In genomic region chr15:63244399-63244798, GRCh38 we compare ENCODE assay signal across 11 cellular contexts. TPM values are rescaled to one million over a fixed set of nuclear protein-coding genes. Genes with fewer than 3 reads are reported as not detected.
DNase-seq lines count a peak whose midpoint lies in the region; ATAC-seq and TF ChIP-seq lines count a peak whose summit lies in the region.
"Had no signal": no experiment of that assay in that cellular context is flagged by ENCODE, and none has a peak within 500 bp of the region (broad histone marks: within the 10 kb centered on the region; RNA-seq: fewer than 3 reads in every experiment).

No MANE protein-coding gene starts in this region.

- CTCF ChIA-PET in CD4-positive, alpha-beta memory T cell (lab: Charles Lee; ENCODE audit: partially characterized antibody) = interaction anchor here (0.5 to 2.8 kb wide), 3 partner anchors 12 to 197 kb away, joined by 3 to 10 read pairs (median 3); no protein-coding TSS in a partner anchor
- CTCF ChIA-PET in activated B cell treated with CpG ODN at 0.5 μM for 24 hours (lab: Charles Lee) = interaction anchor here (1.6 kb wide), 1 partner anchor 11 kb away, joined by 10 read pairs; no protein-coding TSS in a partner anchor

- ATAC-seq in activated B cell treated with CpG ODN at 0.5 μM for 24 hours (ENCODE audit: low read depth) (no peak), HG03432 (IDR thresholded peaks at IDR 0.05; ENCODE audit: unreplicated experiment) (no peak)

- H3K36me3 ChIP-seq in CD4-positive, alpha-beta memory T cell (ENCODE audit: insufficient read depth, low read length) = peaks cover 17% of the 10 kb centered on the region
- H3K36me3 ChIP-seq in esophagus squamous epithelium = peaks cover 0 to 5% (median 0%) of the 10 kb centered on the region in 3 donors
- peaks cover 16% of the 10 kb centered on the region for H3K36me3 ChIP-seq in osteoblast (ENCODE audit: insufficient read depth, low read length)

- TF ChIP-seq POLR2A in esophagus squamous epithelium (IDR thresholded peaks at IDR 0.05) = no peak

- no peaks in the 10 kb centered on the region for H3K9me3 ChIP-seq in CD4-positive, alpha-beta memory T cell (ENCODE audit: control insufficient read depth in 1 of 2, low read length in 2 of 2)
- H3K9me3 ChIP-seq in esophagus squamous epithelium (no peaks in the 10 kb centered on the region), osteoblast (ENCODE audit: low read depth, low read length) (no peaks in the 10 kb centered on the region)
- H3K9me3 ChIP-seq: testis had no signal

- DNase-seq in CD4-positive, alpha-beta memory T cell = no peak
- no peak for DNase-seq in activated B cell treated with CpG ODN at 0.5 μM for 24 hours
- DNase-seq in esophagus squamous epithelium (lab: John Stamatoyannopoulos, UW) = no peak
- no peak for DNase-seq in osteoblast (ENCODE audit: insufficient read length, low spot score, missing footprints)
- no peak for DNase-seq in NOMO-1 (lab: John Stamatoyannopoulos, UW; ENCODE audit: unreplicated experiment in 2 of 2)
- DNase-seq in stimulated activated CD4-positive, alpha-beta T cell treated with anti-CD3 and anti-CD28 coated beads, Interleukin-2, amount 100 ng/mL, for 48 hours = no peak
- DNase-seq in DMS79 treated with DMSO at 0.1 percent for 48 hours (lab: John Stamatoyannopoulos, UW) = no peak
- DNase-seq: NCI-H446 treated with DMSO at 0.1 percent for 48 hours; stimulated activated CD4-positive, alpha-beta T cell treated with anti-CD3 and anti-CD28 coated beads, Interleukin-12 subunit alpha, Interleukin-12 subunit beta, amount 100 ng/mL, for 4 hours; testis had no signal

- peaks cover 36% of the 10 kb centered on the region for H3K79me2 ChIP-seq in osteoblast (ENCODE audit: insufficient read depth, low read length)

- H4K20me1 ChIP-seq in osteoblast (ENCODE audit: insufficient read depth, low read length) = no peaks in the 10 kb centered on the region

- peaks cover 48 to 54% of the 10 kb centered on the region in 2 donors for H3K36me3 Mint-ChIP-seq in CD4-positive, alpha-beta memory T cell
- peaks cover 66% of the 10 kb centered on the region for H3K36me3 Mint-ChIP-seq in activated B cell treated with CpG ODN at 0.5 μM for 24 hours (ENCODE audit: low read depth)

- peak overlapping the region; percentile 32 to 94 (median 82) for H3K27ac Mint-ChIP-seq in CD4-positive, alpha-beta memory T cell
- H3K27ac Mint-ChIP-seq in activated B cell treated with CpG ODN at 0.5 μM for 24 hours = peak overlapping the region; percentile 46

- peak overlapping the region in 2 of 8 donors; percentile 50 to 54 for H3K4me3 Mint-ChIP-seq in CD4-positive, alpha-beta memory T cell
- H3K4me3 Mint-ChIP-seq in activated B cell treated with CpG ODN at 0.5 μM for 24 hours = no peak overlapping the region

- 26 to 29% methylated on average over 4 of the region's 4 CpGs for WGBS in esophagus squamous epithelium, 2 donors

- no peak for TF ChIP-seq CTCF in activated B cell treated with CpG ODN at 0.5 μM for 24 hours (IDR thresholded peaks at IDR 0.05)
- no peak for TF ChIP-seq CTCF in esophagus squamous epithelium (IDR thresholded peaks at IDR 0.05)
- TF ChIP-seq CTCF in osteoblast (IDR thresholded peaks at IDR 0.05; ENCODE audit: extremely low read depth, low read depth, low read length) = no peak

- no peak overlapping the region for H3K4me3 ChIP-seq in CD4-positive, alpha-beta memory T cell (ENCODE audit: low read length in 2 of 2)
- H3K4me3 ChIP-seq in esophagus squamous epithelium = no peak overlapping the region
- H3K4me3 ChIP-seq in osteoblast (ENCODE audit: insufficient read depth, low read length) = no peak overlapping the region
- H3K4me3 ChIP-seq: testis had no signal

- no peaks in the 10 kb centered on the region for H3K27me3 ChIP-seq in CD4-positive, alpha-beta memory T cell (ENCODE audit: insufficient read depth, low read length)
- H3K27me3 ChIP-seq in esophagus squamous epithelium (no peaks in the 10 kb centered on the region), osteoblast (ENCODE audit: insufficient read depth, low read length) (no peaks in the 10 kb centered on the region)
- H3K27me3 ChIP-seq: testis had no signal

- intact Hi-C loops in CD4-positive, alpha-beta memory T cell (cut with micrococcal nuclease) = loop anchor here (2.0 kb wide), 1 partner anchor 52 kb away; no protein-coding TSS in a partner anchor
- intact Hi-C loops in activated B cell treated with CpG ODN at 0.5 μM for 24 hours (cut with micrococcal nuclease) (loop anchor here (5.0 kb wide), 1 partner anchor 33 kb away; the partner anchor contains the start of gene APH1B), esophagus squamous epithelium (cut with DNase I) (no loop called here)

- POLR2A ChIA-PET in CD4-positive, alpha-beta memory T cell (lab: Charles Lee; ENCODE audit: partially characterized antibody) = interaction anchor here (1.0 to 4.1 kb wide), 6 partner anchors 11 to 111 kb away, joined by 3 to 21 read pairs (median 5); partner anchors contain the start of genes RAB8B and RPS27L
- POLR2A ChIA-PET in activated B cell treated with CpG ODN at 0.5 μM for 24 hours (lab: Charles Lee) = interaction anchor here (1.1 to 2.8 kb wide), 2 partner anchors 53 to 87 kb away, joined by 4 to 8 read pairs; partner anchors contain the start of gene RPS27L

- H3K9me3 Mint-ChIP-seq in CD4-positive, alpha-beta memory T cell = no peaks in the 10 kb centered on the region
- H3K9me3 Mint-ChIP-seq in activated B cell treated with CpG ODN at 0.5 μM for 24 hours = peaks cover 4% of the 10 kb centered on the region

- H3K4me1 Mint-ChIP-seq in CD4-positive, alpha-beta memory T cell = peaks cover 41 to 75% (median 57%) of the 10 kb centered on the region in 4 donors
- H3K4me1 Mint-ChIP-seq in activated B cell treated with CpG ODN at 0.5 μM for 24 hours = peaks cover 34% of the 10 kb centered on the region

- no peak overlapping the region for H2AFZ ChIP-seq in osteoblast (ENCODE audit: low read length)

- no peaks in the 10 kb centered on the region for H3K27me3 Mint-ChIP-seq in CD4-positive, alpha-beta memory T cell
- no peaks in the 10 kb centered on the region for H3K27me3 Mint-ChIP-seq in activated B cell treated with CpG ODN at 0.5 μM for 24 hours

- H3K4me1 ChIP-seq in CD4-positive, alpha-beta memory T cell (ENCODE audit: insufficient read depth, low read length) = peaks cover 37% of the 10 kb centered on the region
- H3K4me1 ChIP-seq in esophagus squamous epithelium (peaks cover 11 to 80% (median 43%) of the 10 kb centered on the region in 3 donors), osteoblast (ENCODE audit: insufficient read depth, low read length) (peaks cover 51% of the 10 kb centered on the region)
- H3K4me1 ChIP-seq: testis had no signal

- peak overlapping the region; percentile 23 for H3K27ac ChIP-seq in CD4-positive, alpha-beta memory T cell (ENCODE audit: low read depth, low read length)
- peak overlapping the region; percentile 7 to 76 (median 71) for H3K27ac ChIP-seq in esophagus squamous epithelium
- H3K27ac ChIP-seq in osteoblast (ENCODE audit: low read depth, low read length) = peak overlapping the region; percentile 72

- peak overlapping the region; percentile 24 for H3K4me2 ChIP-seq in osteoblast (ENCODE audit: insufficient read depth, low read length)

RNA-seq across cellular contexts. Expression of gene APH1B, which starts 33.0 kb away (rescaled TPM):
- 10 to 100 TPM; 23.0 to 28.4 TPM for total RNA-seq in CD4-positive, alpha-beta memory T cell
- polyA plus RNA-seq in CD4-positive, alpha-beta memory T cell = 10 to 100 TPM; 11.9 to 13.3 TPM
- total RNA-seq in activated B cell treated with CpG ODN at 0.5 μM for 24 hours (22.1 and 23.7 TPM in 2 replicates), esophagus squamous epithelium (1 to 10 TPM in 3 of 4 donors, under 1 TPM in 1; 0.53 to 7.8 (median 3.3) TPM), osteoblast (17.7 and 21.8 TPM in 2 replicates)

RNA-seq across cellular contexts. Expression of gene RAB8B, which starts 55.0 kb away (rescaled TPM):
- total RNA-seq in CD4-positive, alpha-beta memory T cell = 10 to 100 TPM; 86.0 to 86.4 TPM
- polyA plus RNA-seq in CD4-positive, alpha-beta memory T cell = 10 to 100 TPM; 35.1 to 58.3 TPM
- 93.1 and 94.4 TPM in 2 replicates for total RNA-seq in activated B cell treated with CpG ODN at 0.5 μM for 24 hours
- 10 to 100 TPM in 2 of 4 donors, 1 to 10 TPM in 2; 3.1 to 22.7 (median 10.0) TPM for total RNA-seq in esophagus squamous epithelium
- 55.7 and 57.5 TPM in 2 replicates for total RNA-seq in osteoblast
